In the genomic region with DNA sequence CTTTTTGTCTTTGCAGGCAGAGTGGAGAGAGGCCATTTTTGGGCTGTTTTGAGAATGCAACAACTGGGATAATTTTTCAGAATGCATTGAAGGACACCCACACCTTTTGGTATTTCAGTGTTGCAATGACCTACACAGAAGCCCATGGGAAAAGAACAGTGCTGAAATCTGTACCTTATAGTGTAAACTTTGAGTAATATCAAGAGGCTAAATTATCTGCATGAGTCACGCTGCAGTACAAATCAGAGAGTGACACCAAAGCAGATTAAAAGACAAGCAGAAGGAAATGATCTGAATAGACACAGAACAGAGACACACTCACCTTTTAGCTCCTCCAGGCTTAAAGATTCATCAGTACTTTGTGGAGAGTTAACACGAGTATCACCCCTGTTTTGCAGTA, we compare ENCODE assay signal across 24 cellular contexts.
DNase-seq lines count a peak whose midpoint lies in the region; ATAC-seq and TF ChIP-seq lines count a peak whose summit lies in the region.
"Had no signal": no experiment of that assay in that cellular context is flagged by ENCODE, and none has a peak within 500 bp of the region (broad histone marks: within the 10 kb centered on the region; RNA-seq: fewer than 3 reads in every experiment).

No MANE protein-coding gene starts in this region.

- TF ChIP-seq CTCF in RWPE1 (conservative IDR thresholded peaks at IDR 0.05; ENCODE audit: low read depth) (no peak), retinal pigment epithelial cell (conservative IDR thresholded peaks at IDR 0.05; ENCODE audit: low read depth, low read length) (no peak)

- no peak overlapping the region for H3K9ac ChIP-seq in GM23248

- H3K9me3 ChIP-seq in GM23248 (ENCODE audit: low read depth): no peaks in the 10 kb centered on the region
- H3K9me3 ChIP-seq: ascending aorta, thyroid gland had no signal

- CTCF ChIA-PET in RWPE1 (lab: Yijun Ruan, JAX): interaction anchor here (2.9 kb wide), 1 partner anchor 9 kb away, joined by 12 read pairs; no protein-coding TSS in a partner anchor

- H3K4me2 ChIP-seq in GM23248 (ENCODE audit: unreplicated experiment): no peak overlapping the region
- H3K4me2 ChIP-seq: smooth muscle cell had no signal

- no peaks in the 10 kb centered on the region for H4K20me1 ChIP-seq in GM23248 (ENCODE audit: insufficient read depth)

- no peaks in the 10 kb centered on the region for H3K9me2 ChIP-seq in GM23248 (ENCODE audit: insufficient read depth)

- H3K27ac ChIP-seq in GM23248: no peak overlapping the region
- H3K27ac ChIP-seq in RWPE1: no peak overlapping the region
- H3K27ac ChIP-seq: ascending aorta, thyroid gland had no signal

- no peaks in the 10 kb centered on the region for H3K79me2 ChIP-seq in GM23248 (ENCODE audit: insufficient read depth)

- no peak overlapping the region for H2AFZ ChIP-seq in GM23248

- in situ Hi-C loops in GM23248 (cut with MboI): no loop called here

- H3K4me1 ChIP-seq in GM23248 (ENCODE audit: insufficient read depth): peaks cover 3% of the 10 kb centered on the region; the same call in 1 of the 2 replicates
- H3K4me1 ChIP-seq: ascending aorta, thyroid gland had no signal

- POLR2A ChIA-PET in RWPE1 (lab: Yijun Ruan, JAX; ENCODE audit: low non-redundant PET): no interaction called here

- no peaks in the 10 kb centered on the region for H3K36me3 ChIP-seq in GM23248 (ENCODE audit: low read depth)
- H3K36me3 ChIP-seq: ascending aorta, thyroid gland had no signal

- 14 to 19% methylated on average over 2 of the region's 2 CpGs for WGBS in GM23248 (ENCODE audit: low coverage in 1 of 2, low lambda C conversion rate in 2 of 2, missing lambda C conversion rate in 2 of 2), 2 experiments

- H3F3A ChIP-seq in GM23248 (ENCODE audit: insufficient read depth): no peaks in the 10 kb centered on the region

- peak; percentile 20 for DNase-seq in GM23248
- DNase-seq in RWPE1 (ENCODE audit: low spot score): peak; percentile 56
- DNase-seq in retinal pigment epithelial cell (ENCODE audit: low read depth): peak; percentile 29
- no peak for DNase-seq in NCI-H146 treated with DMSO at 0.1 percent for 48 hours (lab: John Stamatoyannopoulos, UW; ENCODE audit: unreplicated experiment)
- DNase-seq in stimulated activated naive CD4-positive, alpha-beta T cell treated with Interleukin-2 at 50 U/mL for 16 hours (lab: John Stamatoyannopoulos, UW): no peak
- no peak for DNase-seq in HuH-7.5 (ENCODE audit: low spot score)
- DNase-seq: activated CD4-positive, alpha-beta T cell treated with anti-CD3 and anti-CD28 coated beads for 1 hour; activated naive CD4-positive, alpha-beta T cell treated with anti-CD3 and anti-CD28 coated beads, Interleukin-2, amount 50 U/mL, for 16 hours; activated T-cell treated with anti-CD3 and anti-CD28 coated beads, Interleukin-2, amount 50 U/mL, for 72 hours; CD4-positive, CD25-positive, alpha-beta regulatory T cell; erythroblast; kidney; MM.1S; NCI-H146; NCI-H82; SIG-M5; stimulated activated CD4-positive, alpha-beta T cell treated with anti-CD3 and anti-CD28 coated beads, Interleukin-2, amount 100 ng/mL, for 48 hours; stimulated activated naive CD4-positive, alpha-beta T cell; thyroid gland had no signal

- ATAC-seq in esophagus mucosa: peak; percentile 56
- ATAC-seq in GM19463 (IDR thresholded peaks at IDR 0.05; ENCODE audit: unreplicated experiment): no peak

- H3K27me3 ChIP-seq in GM23248 (replicated peaks; ENCODE audit: insufficient read depth): peaks cover 6% of the 10 kb centered on the region; the same call in 1 of the 2 replicates
- H3K27me3 ChIP-seq: ascending aorta, thyroid gland had no signal

- H3K4me3 ChIP-seq in GM23248: no peak overlapping the region
- H3K4me3 ChIP-seq in retinal pigment epithelial cell (ENCODE audit: low read length): no peak overlapping the region
- H3K4me3 ChIP-seq: ascending aorta, lung, smooth muscle cell, thyroid gland had no signal

Comparison
In these comparisons a context has a peak if more than half of its experiments do, and no peak if none do; other contexts are left out.
1. DNase-seq: peak in GM23248 (single experiment), RWPE1 (single experiment) and retinal pigment epithelial cell (single experiment); none in NCI-H146 treated with DMSO at 0.1 percent for 48 hours (single experiment), stimulated activated naive CD4-positive, alpha-beta T cell treated with Interleukin-2 at 50 U/mL for 16 hours (single experiment) and HuH-7.5 (single experiment).